In genomic region chr1:151472852-151473731, GRCh38 we compare ENCODE assay signal across 8 cellular contexts. TPM values are rescaled to one million over a fixed set of nuclear protein-coding genes. Genes with fewer than 3 reads are reported as not detected.
A peak's percentile ranks its signal among the peaks of the same experiment; 100 is the strongest.
DNase-seq lines count a peak whose midpoint lies in the region; TF ChIP-seq lines count a peak whose summit lies in the region.

No MANE protein-coding gene starts in this region.

- intact Hi-C loops in stomach (cut with DNase I; ENCODE audit: low total_unique reads): no loop called here

- peaks cover 13% of the 10 kb centered on the region for H3K4me1 Mint-ChIP-seq in activated CD4-positive, alpha-beta T cell treated with anti-CD3 and anti-CD28 coated beads, Interleukin-2, amount 10 ng/mL, durations not matched to agents 7 days and 5 days

- H3K4me3 ChIP-seq in AG09309 (ENCODE audit: control insufficient read depth, low read depth, low read length) (peak overlapping the region; percentile 39), HL-60 (replicated peaks; ENCODE audit: insufficient read depth, low read length) (peak overlapping the region; percentile 46), mesendoderm (ENCODE audit: low read length) (peak overlapping the region; percentile 43), stomach (peak overlapping the region; percentile 57 to 70 (median 62))

- POLR2A ChIA-PET in activated CD4-positive, alpha-beta T cell treated with anti-CD3 and anti-CD28 coated beads, Interleukin-2, amount 10 ng/mL, durations not matched to agents 7 days and 5 days (lab: Charles Lee): no interaction called here

- peak overlapping the region; percentile 75 for H3K9ac ChIP-seq in mesendoderm (ENCODE audit: low read length)

- H3K9me3 ChIP-seq in stomach: no peaks in the 10 kb centered on the region

- H4K8ac ChIP-seq in mesendoderm (ENCODE audit: low read depth, low read length): peak overlapping the region; percentile 0

- no peaks in the 10 kb centered on the region for H3K36me3 Mint-ChIP-seq in activated CD4-positive, alpha-beta T cell treated with anti-CD3 and anti-CD28 coated beads, Interleukin-2, amount 10 ng/mL, durations not matched to agents 7 days and 5 days (ENCODE audit: low read depth)

- H2BK5ac ChIP-seq in mesendoderm (ENCODE audit: low read length): no peak overlapping the region

- no peaks in the 10 kb centered on the region for H3K4me1 ChIP-seq in mesendoderm (ENCODE audit: control insufficient read depth, low read depth, low read length)
- peaks cover 0 to 11% (median 3%) of the 10 kb centered on the region in 4 donors for H3K4me1 ChIP-seq in stomach

- H3K27ac ChIP-seq in HL-60 (replicated peaks) (peak overlapping the region; percentile 10; the same call in 1 of the 2 replicates), mesendoderm (ENCODE audit: low read depth, low read length) (no peak overlapping the region), stomach (peak overlapping the region; percentile 66 to 89 (median 87))

- no peak for DNase-seq in AG09309 (ENCODE audit: low read depth)
- peak in 1 of 2 experiments; percentile 10 for DNase-seq in HL-60 (ENCODE audit: low read depth in 1 of 2, low spot score in 1 of 2)
- no peak for DNase-seq in activated CD4-positive, alpha-beta T cell treated with anti-CD3 and anti-CD28 coated beads, Interleukin-2, amount 10 ng/mL, durations not matched to agents 7 days and 5 days
- DNase-seq in erythroblast (lab: John Stamatoyannopoulos, UW): peak; percentile 70
- DNase-seq in mesendoderm: peak; percentile 65
- DNase-seq in stomach: peak; percentile 36
- DNase-seq in NCI-H1092 (lab: John Stamatoyannopoulos, UW): no peak
- DNase-seq in NCI-H226: no peak

- TF ChIP-seq EP300 in stomach (IDR thresholded peaks at IDR 0.05): no peak

- CTCF ChIA-PET in activated CD4-positive, alpha-beta T cell treated with anti-CD3 and anti-CD28 coated beads, Interleukin-2, amount 10 ng/mL, durations not matched to agents 7 days and 5 days (lab: Charles Lee): interaction anchor here (0.6 to 1.9 kb wide), 3 partner anchors 11 to 93 kb away, joined by 3 to 5 read pairs (median 4); no protein-coding TSS in a partner anchor

- H3K36me3 ChIP-seq in mesendoderm (ENCODE audit: control insufficient read depth, insufficient read depth, low read length): no peaks in the 10 kb centered on the region
- H3K36me3 ChIP-seq in stomach: no peaks in the 10 kb centered on the region

- peak overlapping the region; percentile 93 for H3K18ac ChIP-seq in mesendoderm (ENCODE audit: low read length)

- TF ChIP-seq POLR2A in erythroblast (IDR thresholded peaks at IDR 0.05; ENCODE audit: low read length) (no peak), stomach (IDR thresholded peaks at IDR 0.05) (no peak)

- H3K4me2 ChIP-seq in mesendoderm (ENCODE audit: low read length): peak overlapping the region; percentile 59

- no peaks in the 10 kb centered on the region for H3K79me1 ChIP-seq in mesendoderm (ENCODE audit: low read length)

- H3K79me2 ChIP-seq in mesendoderm (ENCODE audit: control insufficient read depth, insufficient read depth, low read length): no peaks in the 10 kb centered on the region

- no peak overlapping the region for H2BK15ac ChIP-seq in mesendoderm (replicated peaks; ENCODE audit: low read depth)

- H3K4ac ChIP-seq in mesendoderm (ENCODE audit: low read depth, low read length): peak overlapping the region; percentile 99

- peak overlapping the region; percentile 73 for H3K27ac Mint-ChIP-seq in activated CD4-positive, alpha-beta T cell treated with anti-CD3 and anti-CD28 coated beads, Interleukin-2, amount 10 ng/mL, durations not matched to agents 7 days and 5 days

- peak overlapping the region; percentile 62 for H3K4me3 Mint-ChIP-seq in activated CD4-positive, alpha-beta T cell treated with anti-CD3 and anti-CD28 coated beads, Interleukin-2, amount 10 ng/mL, durations not matched to agents 7 days and 5 days

- no peaks in the 10 kb centered on the region for H3K9me3 Mint-ChIP-seq in activated CD4-positive, alpha-beta T cell treated with anti-CD3 and anti-CD28 coated beads, Interleukin-2, amount 10 ng/mL, durations not matched to agents 7 days and 5 days

- H4K5ac ChIP-seq in mesendoderm (ENCODE audit: low read length): no peak overlapping the region

- H3K27me3 ChIP-seq in HL-60 (ENCODE audit: insufficient read depth, poor library complexity, severe bottlenecking) (no peaks in the 10 kb centered on the region), mesendoderm (ENCODE audit: insufficient read depth, low read length, poor library complexity) (no peaks in the 10 kb centered on the region), stomach (no peaks in the 10 kb centered on the region)

- no CpG with 5 or more reads among the region's 36 CpGs for WGBS in mesendoderm (ENCODE audit: extremely low coverage, insufficient coverage, low lambda C conversion rate)
- WGBS in stomach, 5 donors: 3 to 5% (median 4%) methylated on average over 32 to 36 of the region's 36 CpGs

- H3K23ac ChIP-seq in mesendoderm (ENCODE audit: low read length): no peak overlapping the region

- H2BK120ac ChIP-seq in mesendoderm (ENCODE audit: low read depth, low read length): peak overlapping the region; percentile 34

- no peak overlapping the region for H2AK5ac ChIP-seq in mesendoderm (ENCODE audit: low read length)

- H3K56ac ChIP-seq in mesendoderm (ENCODE audit: low read length): peak overlapping the region; percentile 90

- no peak for TF ChIP-seq CTCF in AG09309 (IDR thresholded peaks at IDR 0.05; ENCODE audit: control insufficient read depth, insufficient read depth, low read depth, low read length, missing control alignments)
- TF ChIP-seq CTCF in HL-60 (IDR thresholded peaks at IDR 0.05; ENCODE audit: insufficient read depth, low read length): no peak
- no peak for TF ChIP-seq CTCF in stomach (IDR thresholded peaks at IDR 0.05)

- H3K27me3 Mint-ChIP-seq in activated CD4-positive, alpha-beta T cell treated with anti-CD3 and anti-CD28 coated beads, Interleukin-2, amount 10 ng/mL, durations not matched to agents 7 days and 5 days: peaks cover 7% of the 10 kb centered on the region

RNA-seq across cellular contexts. Expression of gene POGZ, which starts 13.8 kb away (rescaled TPM):
- total RNA-seq in activated CD4-positive, alpha-beta T cell treated with anti-CD3 and anti-CD28 coated beads, Interleukin-2, amount 10 ng/mL, durations not matched to agents 7 days and 5 days: 10 to 100 TPM; 82.8 to 85.5 TPM
- polyA plus RNA-seq in mesendoderm (2013, experiment 1 of 2): 43.2 TPM
- 38.6 TPM for polyA plus RNA-seq in mesendoderm (2013, experiment 2 of 2)
- total RNA-seq in stomach: 100 to 1,000 TPM in 2 of 5 donors, 10 to 100 TPM in 3; 17.4 to 124 (median 85.8) TPM
- polyA plus RNA-seq in stomach: 10 to 100 TPM in 2 of 3 donors, 1 to 10 TPM in 1; 7.3 to 18.0 (median 12.1) TPM

RNA-seq across cellular contexts. Expression of gene CGN, which starts 38.1 kb away (rescaled TPM):
- under 1 TPM; 0.17 to 0.30 TPM for total RNA-seq in activated CD4-positive, alpha-beta T cell treated with anti-CD3 and anti-CD28 coated beads, Interleukin-2, amount 10 ng/mL, durations not matched to agents 7 days and 5 days
- 26.5 TPM for polyA plus RNA-seq in mesendoderm (2013, experiment 1 of 2)
- polyA plus RNA-seq in mesendoderm (2013, experiment 2 of 2): 26.5 TPM
- 100 to 1,000 TPM in 3 of 5 donors, 10 to 100 TPM in 2; 21.4 to 137 (median 118) TPM for total RNA-seq in stomach
- polyA plus RNA-seq in stomach: 10 to 100 TPM; 14.0 to 22.0 (median 21.2) TPM

Comparison
In these comparisons a context has a peak if more than half of its experiments do, and no peak if none do; other contexts are left out.
1. DNase-seq: peak in erythroblast (2 of 2), mesendoderm (single experiment) and stomach (single experiment); none in AG09309 (single experiment), activated CD4-positive, alpha-beta T cell treated with anti-CD3 and anti-CD28 coated beads, Interleukin-2, amount 10 ng/mL, durations not matched to agents 7 days and 5 days (single experiment), NCI-H1092 (single experiment) and NCI-H226 (single experiment).
2. RNA of gene CGN, which starts 38.1 kb away (total RNA-seq): 21.4 to 137 TPM in stomach; 0.17 to 0.30 TPM in activated CD4-positive, alpha-beta T cell treated with anti-CD3 and anti-CD28 coated beads, Interleukin-2, amount 10 ng/mL, durations not matched to agents 7 days and 5 days; every median in the first group is over 10 times any median in the second.
3. Peak in every context shown above with its lines, with median percentiles within 50 percentile points of each other: H3K4me3 ChIP-seq.